16 cellular contexts compared by ENCODE assay signal in genomic region chr6:120876405-120876804, GRCh38.
DNase-seq lines count a peak whose midpoint lies in the region; ATAC-seq, FAIRE-seq and TF ChIP-seq lines count a peak whose summit lies in the region.
"Had no signal": no experiment of that assay in that cellular context is flagged by ENCODE, and none has a peak within 500 bp of the region (broad histone marks: within the 10 kb centered on the region; RNA-seq: fewer than 3 reads in every experiment).

No MANE protein-coding gene starts in this region.

- TF ChIP-seq CTCF in GM12878 (IDR thresholded peaks at IDR 0.05 in 2 of 3, conservative IDR thresholded peaks at IDR 0.05 in 1 of 3; ENCODE audit: control insufficient read depth in 2 of 3, extremely low read depth in 1 of 3, insufficient read depth in 1 of 3, low read depth in 3 of 3, low read length in 3 of 3) (no peak), HepG2 (CRISPR knock-in tag; IDR thresholded peaks at IDR 0.05) (no peak), psoas muscle (IDR thresholded peaks at IDR 0.05) (no peak)

- TF ChIP-seq EP300 in GM12878 (IDR thresholded peaks at IDR 0.05; ENCODE audit: borderline replicate concordance in 1 of 2, control insufficient read depth in 1 of 2, low read depth in 2 of 2, low read length in 2 of 2) (no peak), HepG2 (IDR thresholded peaks at IDR 0.05; ENCODE audit: low read depth in 2 of 2, low read length in 2 of 2) (no peak), HepG2 (CRISPR knock-in tag; IDR thresholded peaks at IDR 0.05; ENCODE audit: borderline replicate concordance) (no peak)

- H3K4me2 ChIP-seq in GM12878 (ENCODE audit: control insufficient read depth, insufficient read depth) (no peak overlapping the region), HepG2 (ENCODE audit: low read depth, low read length) (no peak overlapping the region)

- DNase-seq in GM12878 (ENCODE audit: low read depth, low spot score) (no peak), HepG2 (ENCODE audit: low spot score) (no peak), COLO829 (ENCODE audit: low spot score) (no peak), psoas muscle (no peak), NK-92 (lab: John Stamatoyannopoulos, UW; ENCODE audit: unreplicated experiment) (no peak)
- DNase-seq: activated naive CD8-positive, alpha-beta T cell treated with anti-CD3 and anti-CD28 coated beads for 36 hours; activated T-cell treated with anti-CD3 and anti-CD28 coated beads for 4 hours; KG1; kidney glomerular epithelial cell; NCI-H1417; RPMI8226; upper lobe of left lung had no signal

- H4K20me1 ChIP-seq in GM12878 (ENCODE audit: control insufficient read depth, insufficient read depth) (no peaks in the 10 kb centered on the region), HepG2 (ENCODE audit: insufficient read depth, low read length) (no peaks in the 10 kb centered on the region)

- H3K27me3 ChIP-seq in GM12878 (replicated peaks in 1 of 2; ENCODE audit: control insufficient read depth in 2 of 2, insufficient read depth in 2 of 2, low read length in 1 of 2) = no peaks in the 10 kb centered on the region
- peaks cover 0 to under 1% of the 10 kb centered on the region in 2 experiments; a peak in 2 of 5 replicates for H3K27me3 ChIP-seq in HepG2 (ENCODE audit: control insufficient read depth in 1 of 2, insufficient read depth in 2 of 2, low read length in 2 of 2)
- no peaks in the 10 kb centered on the region for H3K27me3 ChIP-seq in psoas muscle (ENCODE audit: insufficient read depth in 3 of 3, low read length in 2 of 3)
- H3K27me3 ChIP-seq: upper lobe of left lung had no signal

- TF ChIP-seq RAD21 in GM12878 (IDR thresholded peaks at IDR 0.05; ENCODE audit: insufficient read depth, low read depth, low read length) (no peak), HepG2 (CRISPR knock-in tag; IDR thresholded peaks at IDR 0.05) (no peak)

- in situ Hi-C loops in GM12878 (cut with MboI) = no loop called here
- in situ Hi-C loops in HepG2 (cut with HindIII; ENCODE audit: extremely low pct_ligation_motif_present, low pct_unique_long_range_greater_than_20kb) = no loop called here

- RAD21 ChIA-PET in GM12878 (lab: Charles Lee; ENCODE audit: unreplicated experiment) = no interaction called here

- H3K27ac ChIP-seq in GM12878 (ENCODE audit: control insufficient read depth, insufficient read depth) = no peak overlapping the region
- no peak overlapping the region for H3K27ac ChIP-seq in HepG2 (ENCODE audit: extremely low read length, insufficient read depth, low read length)
- H3K27ac ChIP-seq in psoas muscle = no peak overlapping the region
- H3K27ac ChIP-seq: upper lobe of left lung had no signal

- FAIRE-seq in GM12878 (lab: Jason Lieb, UNC) (no peak), HepG2 (lab: Jason Lieb, UNC) (no peak)
- FAIRE-seq: endometrium had no signal

- POLR2A ChIA-PET in GM12878 (lab: Charles Lee) (no interaction called here), HepG2 (lab: Yijun Ruan, JAX) (no interaction called here)

- TF ChIP-seq POLR2A in GM12878 (IDR thresholded peaks at IDR 0.05; ENCODE audit: low read depth, low read length) (no peak), HepG2 (IDR thresholded peaks at IDR 0.05; ENCODE audit: insufficient read depth in 1 of 2, low read depth in 2 of 2, low read length in 2 of 2) (no peak)

- no peaks in the 10 kb centered on the region for H3K79me2 ChIP-seq in GM12878 (ENCODE audit: control insufficient read depth, insufficient read depth, low read length)
- H3K79me2 ChIP-seq in HepG2 (ENCODE audit: insufficient read depth, low read length) = no peaks in the 10 kb centered on the region

- WGBS in GM12878 (ENCODE audit: insufficient coverage, insufficient replicate concordance, low lambda C conversion rate, missing lambda C conversion rate) = 47% methylated on average over 1 of the region's 1 CpG
- 0% methylated on average over 1 of the region's 1 CpG for WGBS in HepG2 (ENCODE audit: low lambda C conversion rate)
- WGBS in psoas muscle, 3 donors = 69 to 75% (median 75%) methylated on average over 1 of the region's 1 CpG

- SMC1A ChIA-PET in GM12878 (lab: Charles Lee; ENCODE audit: uncharacterized antibody, unreplicated experiment) = no interaction called here

- intact Hi-C loops in GM12878 (cut with micrococcal nuclease; ENCODE audit: unreplicated experiment) (no loop called here), HepG2 (cut with micrococcal nuclease; ENCODE audit: unreplicated experiment) (no loop called here), psoas muscle (cut with DNase I) (no loop called here)

- H3K9me3 ChIP-seq in GM12878 (replicated peaks; ENCODE audit: control insufficient read depth, insufficient read depth, low read length) (no peaks in the 10 kb centered on the region), HepG2 (ENCODE audit: low read length) (no peaks in the 10 kb centered on the region), psoas muscle (no peaks in the 10 kb centered on the region)

- H3K4me3 ChIP-seq in GM12878 = no peak overlapping the region
- H3K4me3 ChIP-seq in HepG2 (replicated peaks in 1 of 3; ENCODE audit: insufficient read depth in 1 of 3, low read depth in 2 of 3, low read length in 3 of 3) = no peak overlapping the region
- H3K4me3 ChIP-seq in psoas muscle = no peak overlapping the region
- H3K4me3 ChIP-seq: upper lobe of left lung had no signal

- ATAC-seq in GM18861 (IDR thresholded peaks at IDR 0.05; ENCODE audit: unreplicated experiment) (peak; percentile 54), GM21576 (IDR thresholded peaks at IDR 0.05; ENCODE audit: unreplicated experiment) (peak; percentile 36), HG03103 (IDR thresholded peaks at IDR 0.05; ENCODE audit: low read depth, unreplicated experiment) (peak; percentile 58), GM12878 (peak; percentile 75), HepG2 (no peak), psoas muscle (no peak)

- CTCF ChIA-PET in GM12878 (lab: Yijun Ruan, JAX) (no interaction called here), HepG2 (lab: Yijun Ruan, JAX; ENCODE audit: low intra/inter-chr PET ratio, low total read pairs) (no interaction called here)

- H3K4me1 ChIP-seq in GM12878 (ENCODE audit: control insufficient read depth, insufficient read depth, low read length) = no peaks in the 10 kb centered on the region
- no peaks in the 10 kb centered on the region for H3K4me1 ChIP-seq in HepG2 (ENCODE audit: insufficient read depth, low read length)
- no peaks in the 10 kb centered on the region for H3K4me1 ChIP-seq in psoas muscle
- H3K4me1 ChIP-seq: upper lobe of left lung had no signal

- H3K36me3 ChIP-seq in GM12878 (ENCODE audit: control insufficient read depth in 2 of 2, insufficient read depth in 2 of 2, low read length in 1 of 2) = no peaks in the 10 kb centered on the region
- no peaks in the 10 kb centered on the region for H3K36me3 ChIP-seq in HepG2 (replicated peaks in 1 of 2; ENCODE audit: control insufficient read depth in 1 of 2, insufficient read depth in 2 of 2, low read length in 2 of 2)
- H3K36me3 ChIP-seq in psoas muscle (ENCODE audit: insufficient read depth in 1 of 2, low read depth in 1 of 2) = no peaks in the 10 kb centered on the region
- H3K36me3 ChIP-seq: upper lobe of left lung had no signal

- H3K9ac ChIP-seq in GM12878 (ENCODE audit: control insufficient read depth, insufficient read depth, low read length) = no peak overlapping the region
- H3K9ac ChIP-seq in HepG2 (ENCODE audit: insufficient read depth, low read depth, low read length) = no peak overlapping the region

- no peak overlapping the region for H2AFZ ChIP-seq in GM12878 (ENCODE audit: control insufficient read depth, low read depth, low read length)
- no peak overlapping the region for H2AFZ ChIP-seq in HepG2 (ENCODE audit: low read length)

- BruUV-seq in GM12878 (replicated peaks; lab: Mats Ljungman, UMichigan) (no TSS peak), HepG2 (replicated peaks; lab: Mats Ljungman, UMichigan) (no TSS peak)

TF ChIP-seq in GM12878, 131 proteins besides CTCF, POLR2A, EP300 and RAD21:
- peak in 1 of 2 experiments; percentile 12; a peak in 2 of 4 replicates for TF ChIP-seq IKZF2 (IDR thresholded peaks at IDR 0.05)
- no peak for TF ChIP-seq TARDBP (IDR thresholded peaks at IDR 0.05; ENCODE audit: borderline replicate concordance)
TF ChIP-seq in GM12878: peak in this region for 1.

TF ChIP-seq in HepG2, 621 proteins besides CTCF, POLR2A, EP300 and RAD21 (continues in another document):
- TF ChIP-seq ELF3 (CRISPR knock-in tag; IDR thresholded peaks at IDR 0.05) (no peak), IRF9 (CRISPR knock-in tag; IDR thresholded peaks at IDR 0.05; ENCODE audit: borderline replicate concordance) (no peak), TFE3 (CRISPR knock-in tag; IDR thresholded peaks at IDR 0.05) (no peak), ZNF780A (CRISPR knock-in tag; IDR thresholded peaks at IDR 0.05) (no peak), MED1 (CRISPR knock-in tag; IDR thresholded peaks at IDR 0.05) (no peak), ATF2 (CRISPR knock-in tag; IDR thresholded peaks at IDR 0.05) (no peak)

Comparison
In these comparisons a context has a peak if more than half of its experiments do, and no peak if none do; other contexts are left out.
1. ATAC-seq: peak in GM18861 (single experiment), GM21576 (single experiment), HG03103 (single experiment) and GM12878 (single experiment); none in HepG2 (single experiment) and psoas muscle (0 of 4).